21 cellular contexts compared by ENCODE assay signal in the genomic region with DNA sequence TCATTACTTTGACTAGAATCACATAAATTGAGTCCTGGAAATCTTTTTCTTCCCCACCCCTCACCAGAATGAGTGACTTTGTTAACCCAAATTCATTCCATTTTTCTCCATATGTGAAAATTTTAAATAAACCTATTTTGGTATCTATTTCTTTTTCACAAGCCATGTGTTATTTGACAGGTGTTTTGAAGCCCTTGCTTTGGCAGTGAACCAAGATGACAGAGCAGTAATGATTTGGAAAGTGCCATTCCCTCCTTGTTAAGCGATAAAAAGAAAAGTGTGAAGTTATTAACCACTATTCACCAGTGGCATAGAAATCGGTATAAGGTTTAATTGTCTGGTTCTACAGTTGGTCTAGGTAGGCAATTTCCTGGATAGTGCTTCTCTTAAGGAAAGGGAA.
DNase-seq lines count a peak whose midpoint lies in the region; ATAC-seq and TF ChIP-seq lines count a peak whose summit lies in the region.
"Had no signal": no experiment of that assay in that cellular context is flagged by ENCODE, and none has a peak within 500 bp of the region (broad histone marks: within the 10 kb centered on the region; RNA-seq: fewer than 3 reads in every experiment).

No MANE protein-coding gene starts in this region.

- no peak for TF ChIP-seq EP300 in upper lobe of left lung (IDR thresholded peaks at IDR 0.05)

- TF ChIP-seq CTCF in gastrocnemius medialis (IDR thresholded peaks at IDR 0.05 in 4 of 5, conservative IDR thresholded peaks at IDR 0.05 in 1 of 5) (no peak), upper lobe of left lung (IDR thresholded peaks at IDR 0.05) (no peak)

- H3K4me1 ChIP-seq in gastrocnemius medialis, result peaks cover 7 to 9% of the 10 kb centered on the region in 2 donors
- H3K4me1 ChIP-seq in upper lobe of left lung, result no peaks in the 10 kb centered on the region
- H3K4me1 ChIP-seq: BLaER1 treated with 17β-estradiol and CSF1 and Interleukin-3, amounts not matched to agents 10 nM and 100 nM; Caco-2; SJSA1 had no signal

- no peak for TF ChIP-seq POLR2A in gastrocnemius medialis (IDR thresholded peaks at IDR 0.05)
- no peak for TF ChIP-seq POLR2A in upper lobe of left lung (IDR thresholded peaks at IDR 0.05)

- H3K36me3 ChIP-seq in gastrocnemius medialis, result no peaks in the 10 kb centered on the region
- H3K36me3 ChIP-seq in upper lobe of left lung, result peaks cover 0 to 4% (median 0%) of the 10 kb centered on the region in 4 donors
- H3K36me3 ChIP-seq: SJSA1 had no signal

- in situ Hi-C loops in gastrocnemius medialis (cut with MboI; ENCODE audit: low sequenced_read_pairs in 4 of 4), result loop anchor here in 3 of 4 donors (5.0 to 10.0 kb wide), 3 partner anchors 255 to 385 kb away; a partner anchor contains a TSS

- H3K27ac ChIP-seq in gastrocnemius medialis (peak overlapping the region; percentile 1 to 68 (median 46)), upper lobe of left lung (no peak overlapping the region)
- H3K27ac ChIP-seq: BLaER1 treated with 17β-estradiol and CSF1 and Interleukin-3, amounts not matched to agents 10 nM and 100 nM; SJSA1 had no signal

- H3K9me3 ChIP-seq in gastrocnemius medialis (no peaks in the 10 kb centered on the region), upper lobe of left lung (no peaks in the 10 kb centered on the region)
- H3K9me3 ChIP-seq: BLaER1 treated with 17β-estradiol and CSF1 and Interleukin-3, amounts not matched to agents 10 nM and 100 nM; Caco-2; SJSA1 had no signal

- 83 to 100% methylated on average over 2 of the region's 2 CpGs for WGBS in upper lobe of left lung, 2 donors

- peak; percentile 6 for DNase-seq in NCI-H1092 treated with DMSO at 0.1 percent for 48 hours (lab: John Stamatoyannopoulos, UW)
- DNase-seq in NCI-H1092 (lab: John Stamatoyannopoulos, UW), result no peak
- peak; percentile 17 for DNase-seq in LHCN-M2 (ENCODE audit: low read depth)
- peak; percentile 40 for DNase-seq in cerebellar cortex (ENCODE audit: low spot score)
- no peak for DNase-seq in gastrocnemius medialis
- no peak for DNase-seq in upper lobe of left lung
- DNase-seq in NCI-H1048 (lab: John Stamatoyannopoulos, UW), result no peak
- DNase-seq: 8988T; Caco-2; CD4-positive, alpha-beta memory T cell; DMS153; GM23248; H9; KBM-7; NCI-H1436; NCI-H2029 treated with DMSO at 0.1 percent for 48 hours; OCI-M1; T-helper 1 cell had no signal

- intact Hi-C loops in gastrocnemius medialis (cut with DNase I; ENCODE audit: low total_unique reads), result no loop called here

- H3K27me3 ChIP-seq in gastrocnemius medialis, result no peaks in the 10 kb centered on the region
- no peaks in the 10 kb centered on the region for H3K27me3 ChIP-seq in upper lobe of left lung
- H3K27me3 ChIP-seq: SJSA1 had no signal

- H3K4me3 ChIP-seq in gastrocnemius medialis, result no peak overlapping the region
- no peak overlapping the region for H3K4me3 ChIP-seq in upper lobe of left lung
- H3K4me3 ChIP-seq: BLaER1 treated with 17β-estradiol and CSF1 and Interleukin-3, amounts not matched to agents 10 nM and 100 nM; GM23248; SJSA1 had no signal

- ATAC-seq in gastrocnemius medialis (no peak), upper lobe of left lung (ENCODE audit: low FRiP score in 2 of 2) (no peak), HG03095 (IDR thresholded peaks at IDR 0.05; ENCODE audit: unreplicated experiment) (no peak)

Comparison
In these comparisons a context has a peak if more than half of its experiments do, and no peak if none do; other contexts are left out.
1. DNase-seq: peak in NCI-H1092 treated with DMSO at 0.1 percent for 48 hours (single experiment), LHCN-M2 (single experiment) and cerebellar cortex (single experiment); none in NCI-H1092 (single experiment), gastrocnemius medialis (0 of 2), upper lobe of left lung (0 of 2) and NCI-H1048 (single experiment).
2. H3K27ac ChIP-seq: peak in gastrocnemius medialis (4 of 4); none in upper lobe of left lung (0 of 4).